In the genomic region with DNA sequence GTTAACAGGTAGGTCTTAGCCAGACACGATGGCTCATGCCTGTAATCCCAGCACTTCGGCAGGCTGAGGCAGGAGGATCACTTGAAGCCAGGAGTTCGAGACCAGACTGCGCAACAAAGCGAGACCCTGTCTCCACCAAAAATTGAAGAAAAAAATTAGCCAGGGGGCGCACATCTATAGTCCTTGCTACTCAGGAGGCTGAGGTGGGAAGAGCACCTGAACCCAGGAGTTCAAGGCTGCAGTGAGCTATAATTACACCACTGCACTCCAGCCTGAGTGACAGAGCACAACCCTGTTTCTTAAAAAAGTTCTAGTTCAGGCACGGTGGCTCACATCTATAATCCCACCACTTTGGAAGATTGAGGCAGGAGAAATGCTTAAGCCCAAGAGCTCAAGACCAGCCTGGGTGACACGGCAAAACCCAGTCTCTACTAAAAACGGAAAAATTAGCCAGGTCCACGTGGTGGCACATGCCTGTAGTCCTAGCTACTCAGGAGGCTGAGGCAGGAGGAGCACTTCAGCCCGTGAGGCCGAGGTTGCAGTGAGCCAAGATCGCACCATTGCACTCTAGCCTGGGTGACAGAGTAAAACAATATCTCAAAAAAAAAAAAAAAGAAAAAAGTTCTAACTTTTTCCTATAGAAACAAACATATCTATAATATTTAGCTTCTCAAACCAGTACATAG, we compare ENCODE assay signal across 25 cellular contexts.
"Had no signal": no experiment of that assay in that cellular context is flagged by ENCODE, and none has a peak within 500 bp of the region (broad histone marks: within the 10 kb centered on the region; RNA-seq: fewer than 3 reads in every experiment).

No MANE protein-coding gene starts in this region.

- H3K27me3 Mint-ChIP-seq: activated B cell treated with CpG ODN at 0.5 μM for 24 hours; activated CD4-positive, alpha-beta T cell treated with anti-CD3 and anti-CD28 coated beads, Interleukin-2, amount 10 ng/mL, durations not matched to agents 24 days and 14 days; activated CD8-positive, alpha-beta memory T cell treated with anti-CD3 and anti-CD28 coated beads, Interleukin-2, amount 10 ng/mL, durations not matched to agents 7 days and 5 days had no signal

- H3K27ac ChIP-seq: KMS-11 had no signal

- H3K27me3 ChIP-seq: MG63 had no signal

- ATAC-seq: activated CD8-positive, alpha-beta memory T cell treated with anti-CD3 and anti-CD28 coated beads, Interleukin-2, amount 10 ng/mL, durations not matched to agents 7 days and 5 days; activated naive CD4-positive, alpha-beta T cell treated with anti-CD3 and anti-CD28 coated beads, Interleukin-2, amount 50 U/mL, for 72 hours; activated T-cell treated with anti-CD3 and anti-CD28 coated beads, Interleukin-2, amount 50 U/mL, for 4 hours had no signal

- H3K27ac Mint-ChIP-seq: activated B cell treated with CpG ODN at 0.5 μM for 24 hours; activated CD4-positive, alpha-beta T cell treated with anti-CD3 and anti-CD28 coated beads, Interleukin-2, amount 10 ng/mL, durations not matched to agents 24 days and 14 days; activated CD8-positive, alpha-beta memory T cell treated with anti-CD3 and anti-CD28 coated beads, Interleukin-2, amount 10 ng/mL, durations not matched to agents 7 days and 5 days; activated naive CD4-positive, alpha-beta T cell treated with anti-CD3 and anti-CD28 coated beads, Interleukin-2, amount 50 U/mL, for 72 hours; T-helper 1 cell treated with Interleukin-12 subunit alpha and Interleukin-12 subunit beta and Interleukin-4 antibody, amounts not matched to agents 30 μg/mL and 1 μg/mL, for 36 hours had no signal

- DNase-seq: activated B cell treated with CpG ODN at 0.5 μM for 24 hours; activated CD4-positive, alpha-beta T cell treated with anti-CD3 and anti-CD28 coated beads for 1 hour; activated CD4-positive, alpha-beta T cell treated with anti-CD3 and anti-CD28 coated beads, Interleukin-2, amount 50 U/mL, for 48 hours; activated CD8-positive, alpha-beta memory T cell treated with anti-CD3 and anti-CD28 coated beads, Interleukin-2, amount 10 ng/mL, durations not matched to agents 7 days and 5 days; activated effector memory CD4-positive, alpha-beta T cell treated with anti-CD3 and anti-CD28 coated beads, Interleukin-2, amount 50 U/mL, for 16 hours; activated naive CD4-positive, alpha-beta T cell treated with Interleukin-2 at 50 U/mL for 16 hours; activated T-cell treated with anti-CD3 and anti-CD28 coated beads, Interleukin-2, amount 50 U/mL, for 4 hours; cerebellar nuclear complex; MG63; MV-4-11; NCI-H1092 treated with DMSO at 0.1 percent for 48 hours; NCI-H1417 treated with DMSO at 0.1 percent for 48 hours; NCI-H1694; NCI-H2029; NCI-H2107; NCI-H2171 treated with DMSO at 0.1 percent for 48 hours; NCI-H226; NCI-H526; NCI-H774; NK-92 treated with Interleukin-12 subunit alpha and Interleukin-12 subunit beta, amount 100 ng/mL, for 24 hours; SHP77 treated with DMSO at 0.1 percent for 48 hours had no signal

- H3K4me3 Mint-ChIP-seq: activated B cell treated with CpG ODN at 0.5 μM for 24 hours; activated CD4-positive, alpha-beta T cell treated with anti-CD3 and anti-CD28 coated beads, Interleukin-2, amount 10 ng/mL, durations not matched to agents 24 days and 14 days; activated CD8-positive, alpha-beta memory T cell treated with anti-CD3 and anti-CD28 coated beads, Interleukin-2, amount 10 ng/mL, durations not matched to agents 7 days and 5 days; activated T-cell treated with anti-CD3 and anti-CD28 coated beads, Interleukin-2, amount 50 U/mL, for 4 hours; T-helper 1 cell treated with Interleukin-12 subunit alpha and Interleukin-12 subunit beta and Interleukin-4 antibody, amounts not matched to agents 30 μg/mL and 1 μg/mL, for 36 hours had no signal

- H3K4me3 ChIP-seq: MG63 had no signal

- H3K9me3 Mint-ChIP-seq: activated B cell treated with CpG ODN at 0.5 μM for 24 hours; activated CD4-positive, alpha-beta T cell treated with anti-CD3 and anti-CD28 coated beads, Interleukin-2, amount 10 ng/mL, durations not matched to agents 24 days and 14 days; activated naive CD4-positive, alpha-beta T cell treated with anti-CD3 and anti-CD28 coated beads, Interleukin-2, amount 50 U/mL, for 72 hours; activated T-cell treated with anti-CD3 and anti-CD28 coated beads, Interleukin-2, amount 50 U/mL, for 4 hours; T-helper 1 cell treated with Interleukin-12 subunit alpha and Interleukin-12 subunit beta and Interleukin-4 antibody, amounts not matched to agents 30 μg/mL and 1 μg/mL, for 36 hours had no signal
